ENCODE assay signal across 9 cellular contexts in genomic region chr4:38856046-38856445, GRCh38. TPM values are rescaled to one million over a fixed set of nuclear protein-coding genes. Genes with fewer than 3 reads are reported as not detected.
DNase-seq lines count a peak whose midpoint lies in the region; ATAC-seq and TF ChIP-seq lines count a peak whose summit lies in the region.
"Had no signal": no experiment of that assay in that cellular context is flagged by ENCODE, and none has a peak within 500 bp of the region (broad histone marks: within the 10 kb centered on the region; RNA-seq: fewer than 3 reads in every experiment).

No MANE protein-coding gene starts in this region.

- DNase-seq in CD14-positive monocyte (ENCODE audit: low spot score) (peak; percentile 56), HT-29 (ENCODE audit: low spot score) (peak; percentile 38), memory B cell (ENCODE audit: low spot score in 2 of 2) (peak in 1 of 2 donors; percentile 32), dedifferentiated amniotic fluid mesenchymal stem cell (ENCODE audit: extremely low spot score) (no peak), C1 segment of cervical spinal cord (lab: John Stamatoyannopoulos, UW) (no peak)
- DNase-seq in activated T-helper 2 cell treated with anti-CD3 and anti-CD28 coated beads, Interferon-gamma antibody, Interleukin-2, Interleukin-4, amounts not matched to agents 10 μg/mL and 5 μg/mL and 100 μg/mL, durations not matched to agents 14 hours and 24 hours and 36 hours (ENCODE audit: low spot score): no peak

- no peak for TF ChIP-seq CTCF in CD14-positive monocyte (IDR thresholded peaks at IDR 0.05)

- H3K4me3 Mint-ChIP-seq in CD14-positive monocyte: peak overlapping the region; percentile 72 to 91
- H3K4me3 Mint-ChIP-seq in activated T-helper 2 cell treated with anti-CD3 and anti-CD28 coated beads, Interferon-gamma antibody, Interleukin-2, Interleukin-4, amounts not matched to agents 10 μg/mL and 5 μg/mL and 100 μg/mL, durations not matched to agents 14 hours and 24 hours and 36 hours (ENCODE audit: low read depth): peak overlapping the region; percentile 73
- peak overlapping the region; percentile 83 for H3K4me3 Mint-ChIP-seq in memory B cell

- H3K9me3 Mint-ChIP-seq in CD14-positive monocyte: peaks cover 0 to 11% (median 3%) of the 10 kb centered on the region in 7 donors
- peaks cover 8% of the 10 kb centered on the region for H3K9me3 Mint-ChIP-seq in activated T-helper 2 cell treated with anti-CD3 and anti-CD28 coated beads, Interferon-gamma antibody, Interleukin-2, Interleukin-4, amounts not matched to agents 10 μg/mL and 5 μg/mL and 100 μg/mL, durations not matched to agents 14 hours and 24 hours and 36 hours
- H3K9me3 Mint-ChIP-seq in memory B cell: no peaks in the 10 kb centered on the region

- H3K4me1 Mint-ChIP-seq in CD14-positive monocyte (peaks cover 48% of the 10 kb centered on the region), memory B cell (peaks cover 30% of the 10 kb centered on the region)
- peaks cover 26% of the 10 kb centered on the region for H3K4me1 Mint-ChIP-seq in activated T-helper 2 cell treated with anti-CD3 and anti-CD28 coated beads, Interferon-gamma antibody, Interleukin-2, Interleukin-4, amounts not matched to agents 10 μg/mL and 5 μg/mL and 100 μg/mL, durations not matched to agents 14 hours and 24 hours and 36 hours (ENCODE audit: low read depth)

- intact Hi-C loops in CD14-positive monocyte (cut with micrococcal nuclease): loop anchor here (2.0 to 10.0 kb wide), 6 partner anchors 39 to 779 kb away; partner anchors contain the start of genes TLR1 (in 1 of the 2), TLR10 (in 1 of the 2) and TMEM156 (in 1 of the 2)
- intact Hi-C loops in activated T-helper 2 cell treated with anti-CD3 and anti-CD28 coated beads, Interferon-gamma antibody, Interleukin-2, Interleukin-4, amounts not matched to agents 10 μg/mL and 5 μg/mL and 100 μg/mL, durations not matched to agents 14 hours and 24 hours and 36 hours (cut with micrococcal nuclease): loop anchor here (1.0 to 10.0 kb wide), 5 partner anchors 51 to 1171 kb away; partner anchors contain the start of genes RELL1, TBC1D1 and TLR1

- H3K27ac Mint-ChIP-seq in CD14-positive monocyte: peak overlapping the region; percentile 97 to 100 (median 100)
- peak overlapping the region; percentile 70 for H3K27ac Mint-ChIP-seq in activated T-helper 2 cell treated with anti-CD3 and anti-CD28 coated beads, Interferon-gamma antibody, Interleukin-2, Interleukin-4, amounts not matched to agents 10 μg/mL and 5 μg/mL and 100 μg/mL, durations not matched to agents 14 hours and 24 hours and 36 hours
- H3K27ac Mint-ChIP-seq in memory B cell: peak overlapping the region; percentile 97

- H3K27me3 Mint-ChIP-seq in CD14-positive monocyte (ENCODE audit: low read depth in 3 of 3) (peaks cover 0 to 3% (median 0%) of the 10 kb centered on the region in 3 donors), memory B cell (no peaks in the 10 kb centered on the region)
- H3K27me3 Mint-ChIP-seq in activated T-helper 2 cell treated with anti-CD3 and anti-CD28 coated beads, Interferon-gamma antibody, Interleukin-2, Interleukin-4, amounts not matched to agents 10 μg/mL and 5 μg/mL and 100 μg/mL, durations not matched to agents 14 hours and 24 hours and 36 hours (ENCODE audit: low read depth): peaks cover 3% of the 10 kb centered on the region

- H3K36me3 Mint-ChIP-seq in CD14-positive monocyte: peaks cover 3 to 7% of the 10 kb centered on the region in 2 donors
- H3K36me3 Mint-ChIP-seq in activated T-helper 2 cell treated with anti-CD3 and anti-CD28 coated beads, Interferon-gamma antibody, Interleukin-2, Interleukin-4, amounts not matched to agents 10 μg/mL and 5 μg/mL and 100 μg/mL, durations not matched to agents 14 hours and 24 hours and 36 hours (ENCODE audit: low read depth): no peaks in the 10 kb centered on the region
- H3K36me3 Mint-ChIP-seq in memory B cell: peaks cover 10% of the 10 kb centered on the region

- ATAC-seq in memory B cell (ENCODE audit: low read depth): peak; percentile 67
- no peak for ATAC-seq in HG02938 (IDR thresholded peaks at IDR 0.05; ENCODE audit: unreplicated experiment)
- ATAC-seq in GM19351 (IDR thresholded peaks at IDR 0.05; ENCODE audit: unreplicated experiment): no peak
- ATAC-seq: gastroesophageal sphincter had no signal

RNA-seq across cellular contexts. Expression of gene TLR6, which starts 0.6 kb away (rescaled TPM):
- polyA plus RNA-seq in CD14-positive monocyte: 10 to 100 TPM in 1 of 2 donors, 1 to 10 TPM in 1; 7.7 to 11.5 TPM
- 0.15 and 0.34 TPM in 2 replicates for total RNA-seq in HT-29 (2014; rRNA removed; shearing (Covaris generic))
- 0.37 and 0.48 TPM in 2 replicates for total RNA-seq in activated T-helper 2 cell treated with anti-CD3 and anti-CD28 coated beads, Interferon-gamma antibody, Interleukin-2, Interleukin-4, amounts not matched to agents 10 μg/mL and 5 μg/mL and 100 μg/mL, durations not matched to agents 14 hours and 24 hours and 36 hours

RNA-seq across cellular contexts. Expression of gene FAM114A1, which starts 11.6 kb away (rescaled TPM):
- 1 to 10 TPM; 3.2 to 4.1 TPM for polyA plus RNA-seq in CD14-positive monocyte
- 6.2 and 8.8 TPM in 2 replicates for total RNA-seq in HT-29 (2014; rRNA removed; shearing (Covaris generic))
- total RNA-seq in activated T-helper 2 cell treated with anti-CD3 and anti-CD28 coated beads, Interferon-gamma antibody, Interleukin-2, Interleukin-4, amounts not matched to agents 10 μg/mL and 5 μg/mL and 100 μg/mL, durations not matched to agents 14 hours and 24 hours and 36 hours: 0.14 and 0.67 TPM in 2 replicates

RNA-seq across cellular contexts. Expression of gene TLR1, which starts 51.5 kb away (rescaled TPM):
- polyA plus RNA-seq in CD14-positive monocyte: 100 to 1,000 TPM in 1 of 2 donors, 10 to 100 TPM in 1; 62.2 to 117 TPM
- not detected in 2 replicates for total RNA-seq in HT-29 (2014; rRNA removed; shearing (Covaris generic))
- 0.34 and 0.67 TPM in 2 replicates for total RNA-seq in activated T-helper 2 cell treated with anti-CD3 and anti-CD28 coated beads, Interferon-gamma antibody, Interleukin-2, Interleukin-4, amounts not matched to agents 10 μg/mL and 5 μg/mL and 100 μg/mL, durations not matched to agents 14 hours and 24 hours and 36 hours

Comparison
In these comparisons a context has a peak if more than half of its experiments do, and no peak if none do; other contexts are left out.
1. DNase-seq: peak in CD14-positive monocyte (single experiment) and HT-29 (single experiment); none in activated T-helper 2 cell treated with anti-CD3 and anti-CD28 coated beads, Interferon-gamma antibody, Interleukin-2, Interleukin-4, amounts not matched to agents 10 μg/mL and 5 μg/mL and 100 μg/mL, durations not matched to agents 14 hours and 24 hours and 36 hours (single experiment), dedifferentiated amniotic fluid mesenchymal stem cell (single experiment) and C1 segment of cervical spinal cord (0 of 14).
2. Peak in every context shown above with its lines, with median percentiles within 50 percentile points of each other: H3K27ac Mint-ChIP-seq and H3K4me3 Mint-ChIP-seq.